ENCODE assay signal across 9 cellular contexts in the genomic region with DNA sequence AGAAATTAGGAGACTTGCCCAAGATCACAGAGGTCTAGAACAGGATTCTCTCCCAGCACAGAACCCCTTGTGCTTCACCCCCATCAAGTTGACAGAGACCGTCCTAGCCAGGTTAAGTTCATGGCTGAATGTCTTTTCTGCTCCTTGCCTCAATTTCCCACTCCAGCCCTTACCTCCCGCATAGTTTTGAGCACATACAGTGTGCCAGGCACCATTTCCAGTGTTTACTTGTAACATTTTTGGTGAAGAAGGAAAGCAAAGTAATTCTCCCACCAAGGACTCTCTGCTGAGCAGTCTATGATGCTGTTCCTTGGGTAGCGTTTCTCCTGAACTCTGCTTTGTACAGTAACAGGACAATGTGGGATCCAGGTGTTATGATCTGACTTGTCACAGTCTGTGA. TPM values are rescaled to one million over a fixed set of nuclear protein-coding genes. Genes with fewer than 3 reads are reported as not detected.
DNase-seq lines count a peak whose midpoint lies in the region; ATAC-seq and TF ChIP-seq lines count a peak whose summit lies in the region.
"Had no signal": no experiment of that assay in that cellular context is flagged by ENCODE, and none has a peak within 500 bp of the region (broad histone marks: within the 10 kb centered on the region; RNA-seq: fewer than 3 reads in every experiment).

No MANE protein-coding gene starts in this region.

- POLR2A ChIA-PET in activated CD8-positive, alpha-beta T cell treated with anti-CD3 and anti-CD28 coated beads for 36 hours (lab: Charles Lee): interaction anchor here (0.7 to 3.5 kb wide), 4 partner anchors 10 to 167 kb away, joined by 3 to 26 read pairs (median 5); partner anchors contain the start of genes DAD1 and OXA1L

- no peaks in the 10 kb centered on the region for H4K20me1 ChIP-seq in H9 (ENCODE audit: control insufficient read depth, insufficient read depth, insufficient read length)
- H4K20me1 ChIP-seq in hepatocyte (ENCODE audit: insufficient read depth, poor library complexity, severe bottlenecking): no peaks in the 10 kb centered on the region

- H3K4me3 Mint-ChIP-seq in H9: peak overlapping the region; percentile 98 to 99
- peak overlapping the region; percentile 92 for H3K4me3 Mint-ChIP-seq in activated CD8-positive, alpha-beta T cell treated with anti-CD3 and anti-CD28 coated beads for 36 hours

- TF ChIP-seq CTCF in H9 (conservative IDR thresholded peaks at IDR 0.05) (no peak), hepatocyte (IDR thresholded peaks at IDR 0.05; ENCODE audit: poor library complexity) (no peak)
- no peak for TF ChIP-seq CTCF in activated CD8-positive, alpha-beta T cell treated with anti-CD3 and anti-CD28 coated beads for 36 hours (IDR thresholded peaks at IDR 0.05)

- H3K79me1 ChIP-seq in H9 (ENCODE audit: insufficient read depth, low read depth, low read length, poor library complexity, severe bottlenecking): no peaks in the 10 kb centered on the region

- no peak overlapping the region for H2BK20ac ChIP-seq in H9 (ENCODE audit: low read depth, low read length, poor library complexity, severe bottlenecking)

- H3K23ac ChIP-seq in H9 (ENCODE audit: insufficient read length, low read depth, low read length): no peak overlapping the region

- H3K36me3 ChIP-seq in hepatocyte (replicated peaks; ENCODE audit: insufficient read depth, low read depth): no peaks in the 10 kb centered on the region
- H3K36me3 ChIP-seq in skeletal muscle tissue (ENCODE audit: control insufficient read depth in 3 of 3, insufficient read depth in 3 of 3, low read length in 3 of 3): peaks cover 26 to 31% (median 28%) of the 10 kb centered on the region in 3 donors

- H2AK5ac ChIP-seq in H9 (ENCODE audit: insufficient read length, low read length): no peak overlapping the region

- H3K27ac ChIP-seq in H9 (ENCODE audit: insufficient read length, low read depth, low read length): no peak overlapping the region
- H3K27ac ChIP-seq in hepatocyte: peak overlapping the region; percentile 98
- peak overlapping the region; percentile 98 for H3K27ac ChIP-seq in skeletal muscle tissue (ENCODE audit: low read depth, low read length)

- no peak overlapping the region for H2BK5ac ChIP-seq in H9 (ENCODE audit: insufficient read length, low read length)

- peak overlapping the region; percentile 41 for H3K9ac ChIP-seq in H9 (ENCODE audit: extremely low read depth, insufficient read length, low read length)
- H3K9ac ChIP-seq in skeletal muscle tissue (ENCODE audit: low read depth in 1 of 3, low read length in 3 of 3): peak overlapping the region; percentile 94 to 96 (median 94)

- peaks cover 1% of the 10 kb centered on the region; the same call in 1 of the 2 replicates for H3K27me3 Mint-ChIP-seq in H9 (ENCODE audit: low read depth)
- H3K27me3 Mint-ChIP-seq in activated CD8-positive, alpha-beta T cell treated with anti-CD3 and anti-CD28 coated beads for 36 hours: no peaks in the 10 kb centered on the region

- CTCF ChIA-PET in activated CD8-positive, alpha-beta T cell treated with anti-CD3 and anti-CD28 coated beads for 36 hours (lab: Charles Lee): interaction anchor here (1.0 to 5.3 kb wide), 9 partner anchors 10 to 254 kb away, joined by 3 to 52 read pairs (median 4); partner anchors contain the start of gene DAD1

- peaks cover 20% of the 10 kb centered on the region in 2 experiments for H3K4me1 Mint-ChIP-seq in H9
- H3K4me1 Mint-ChIP-seq in activated CD8-positive, alpha-beta T cell treated with anti-CD3 and anti-CD28 coated beads for 36 hours (ENCODE audit: low read depth): peaks cover 26% of the 10 kb centered on the region

- H3K9me2 ChIP-seq in hepatocyte (replicated peaks; ENCODE audit: insufficient read depth): no peaks in the 10 kb centered on the region

- H3K14ac ChIP-seq in H9 (ENCODE audit: insufficient read depth, low read length): no peak overlapping the region

- ATAC-seq in activated CD8-positive, alpha-beta T cell treated with anti-CD3 and anti-CD28 coated beads for 36 hours: no peak
- ATAC-seq in GM18909 (IDR thresholded peaks at IDR 0.05; ENCODE audit: poor library complexity, unreplicated experiment) (no peak), GM19351 (IDR thresholded peaks at IDR 0.05; ENCODE audit: unreplicated experiment) (no peak)

- H3K4me3 ChIP-seq in hepatocyte (peak overlapping the region; percentile 55), skeletal muscle tissue (ENCODE audit: low read length in 3 of 3) (peak overlapping the region; percentile 83 to 98 (median 98))

- H3K79me2 ChIP-seq in H9 (ENCODE audit: insufficient read depth, low read length): no peaks in the 10 kb centered on the region
- peaks cover 23% of the 10 kb centered on the region for H3K79me2 ChIP-seq in hepatocyte

- H4K91ac ChIP-seq in H9 (ENCODE audit: insufficient read length, low read depth, low read length): no peak overlapping the region

- H2AFZ ChIP-seq in H9 (ENCODE audit: low read length) (no peak overlapping the region), hepatocyte (no peak overlapping the region)

- no peaks in the 10 kb centered on the region for H3K9me3 ChIP-seq in H9 (ENCODE audit: control insufficient read depth, low read depth, low read length)
- H3K9me3 ChIP-seq in hepatocyte (ENCODE audit: low read depth): no peaks in the 10 kb centered on the region
- no peaks in the 10 kb centered on the region for H3K9me3 ChIP-seq in skeletal muscle tissue (ENCODE audit: control insufficient read depth in 3 of 3, low read length in 3 of 3)

- peak overlapping the region in 2 of 3 experiments; percentile 97 to 99; a peak in 5 of 7 replicates for H3K27ac Mint-ChIP-seq in H9
- peak overlapping the region; percentile 82 for H3K27ac Mint-ChIP-seq in activated CD8-positive, alpha-beta T cell treated with anti-CD3 and anti-CD28 coated beads for 36 hours

- H2BK15ac ChIP-seq in H9 (ENCODE audit: low read depth, low read length): no peak overlapping the region

- no peak overlapping the region for H3K4ac ChIP-seq in H9 (ENCODE audit: low read depth, low read length)

- H4K5ac ChIP-seq in H9 (ENCODE audit: insufficient read length, low read depth, low read length): no peak overlapping the region

- WGBS in H9 (ENCODE audit: extremely low coverage, insufficient read length, low lambda C conversion rate): no CpG with 5 or more reads among the region's 3 CpGs
- WGBS in hepatocyte (ENCODE audit: low lambda C conversion rate, missing lambda C conversion rate): 81% methylated on average over 3 of the region's 3 CpGs

- H2BK120ac ChIP-seq in H9 (ENCODE audit: low read depth, low read length, poor library complexity, severe bottlenecking): no peak overlapping the region

- peak overlapping the region; percentile 25 for H3K18ac ChIP-seq in H9 (ENCODE audit: insufficient read length, low read depth, low read length)

- peak overlapping the region; percentile 1 for H2BK12ac ChIP-seq in H9 (ENCODE audit: insufficient read length, low read depth, low read length)

- intact Hi-C loops in activated CD8-positive, alpha-beta T cell treated with anti-CD3 and anti-CD28 coated beads for 36 hours (cut with micrococcal nuclease): no loop called here

- H3K27me3 ChIP-seq in H9 (ENCODE audit: insufficient read depth, low read length): no peaks in the 10 kb centered on the region
- H3K27me3 ChIP-seq in hepatocyte: no peaks in the 10 kb centered on the region
- no peaks in the 10 kb centered on the region for H3K27me3 ChIP-seq in skeletal muscle tissue (ENCODE audit: control insufficient read depth in 3 of 3, insufficient read depth in 3 of 3, low read length in 3 of 3)

- peak overlapping the region; percentile 86 for H3K4me2 ChIP-seq in H9 (ENCODE audit: insufficient read depth, insufficient read length, low read length)
- H3K4me2 ChIP-seq in hepatocyte: peak overlapping the region; percentile 80

- peaks cover 9% of the 10 kb centered on the region for H3K23me2 ChIP-seq in H9 (ENCODE audit: insufficient read length, low read depth, low read length, poor library complexity, severe bottlenecking)

- peaks cover 21 to 26% (median 26%) of the 10 kb centered on the region in 3 experiments for H3K36me3 Mint-ChIP-seq in H9 (ENCODE audit: insufficient read depth in 1 of 3, low read depth in 3 of 3)
- peaks cover 18% of the 10 kb centered on the region for H3K36me3 Mint-ChIP-seq in activated CD8-positive, alpha-beta T cell treated with anti-CD3 and anti-CD28 coated beads for 36 hours (ENCODE audit: low read depth)

- H3T11ph ChIP-seq in H9 (ENCODE audit: low read length): no peak overlapping the region

- no peaks in the 10 kb centered on the region; a peak in 1 of 5 replicates for H3K9me3 Mint-ChIP-seq in H9
- no peaks in the 10 kb centered on the region for H3K9me3 Mint-ChIP-seq in activated CD8-positive, alpha-beta T cell treated with anti-CD3 and anti-CD28 coated beads for 36 hours

- H3K56ac ChIP-seq in H9 (ENCODE audit: insufficient read length, low read depth, low read length): no peak overlapping the region

- DNase-seq in H9 (no peak), hepatocyte (ENCODE audit: low spot score) (no peak), DMS114 treated with DMSO at 0.1 percent for 48 hours (lab: John Stamatoyannopoulos, UW; ENCODE audit: unreplicated experiment) (no peak)
- DNase-seq in activated CD8-positive, alpha-beta T cell treated with anti-CD3 and anti-CD28 coated beads for 36 hours: no peak
- no peak for DNase-seq in stimulated activated naive CD4-positive, alpha-beta T cell treated with Interleukin-2 at 50 U/mL for 16 hours (lab: John Stamatoyannopoulos, UW)

- H4K8ac ChIP-seq in H9 (replicated peaks; ENCODE audit: insufficient read length, low read depth, low read length): no peak overlapping the region

- H3K4me1 ChIP-seq in H9 (ENCODE audit: insufficient read depth, low read length) (peaks cover 3% of the 10 kb centered on the region; the same call in 1 of the 2 replicates), hepatocyte (ENCODE audit: insufficient read depth) (peaks cover 13% of the 10 kb centered on the region), skeletal muscle tissue (ENCODE audit: control insufficient read depth in 3 of 3, insufficient read depth in 3 of 3, low read length in 3 of 3) (peaks cover 27 to 35% (median 30%) of the 10 kb centered on the region in 3 donors)

RNA-seq across cellular contexts. Expression of gene ABHD4, which starts 1.2 kb away (rescaled TPM):
- 21.8 and 23.5 TPM in 2 replicates for total RNA-seq in H9 (2021)
- total RNA-seq in activated CD8-positive, alpha-beta T cell treated with anti-CD3 and anti-CD28 coated beads for 36 hours: 1 to 10 TPM; 8.6 to 9.4 TPM
- 30.7 and 33.9 TPM in 2 replicates for total RNA-seq in hepatocyte
- 43.3 and 49.8 TPM in 2 replicates for polyA plus RNA-seq in hepatocyte
- total RNA-seq in skeletal muscle tissue: 3.7 TPM

RNA-seq across cellular contexts. Expression of gene DAD1, which starts 10.3 kb away (rescaled TPM):
- total RNA-seq in H9 (2021) (127 TPM in 2 replicates), hepatocyte (327 and 358 TPM in 2 replicates), skeletal muscle tissue (244 TPM)
- 100 to 1,000 TPM; 194 to 196 TPM for total RNA-seq in activated CD8-positive, alpha-beta T cell treated with anti-CD3 and anti-CD28 coated beads for 36 hours
- 441 and 463 TPM in 2 replicates for polyA plus RNA-seq in hepatocyte

RNA-seq across cellular contexts. Expression of gene OR6J1, which starts 44.8 kb away (rescaled TPM):
- not detected in 2 replicates for total RNA-seq in H9 (2021)
- total RNA-seq in activated CD8-positive, alpha-beta T cell treated with anti-CD3 and anti-CD28 coated beads for 36 hours: not detected
- 0.03 TPM in 1 of 2 replicates, not detected in the other for total RNA-seq in hepatocyte
- not detected in 2 replicates for polyA plus RNA-seq in hepatocyte
- not detected for total RNA-seq in skeletal muscle tissue
- total RNA-seq: HT1080 had no signal
